1 cellular context compared by ENCODE assay signal in genomic region chr16:87279094-87279658, GRCh38.
TF ChIP-seq lines count a peak whose summit lies in the region.

No MANE protein-coding gene starts in this region.

TF ChIP-seq in HCT116, 20 proteins besides CTCF, POLR2A, EP300 and RAD21 (continued from another document):
- TF ChIP-seq, protein P1, sequence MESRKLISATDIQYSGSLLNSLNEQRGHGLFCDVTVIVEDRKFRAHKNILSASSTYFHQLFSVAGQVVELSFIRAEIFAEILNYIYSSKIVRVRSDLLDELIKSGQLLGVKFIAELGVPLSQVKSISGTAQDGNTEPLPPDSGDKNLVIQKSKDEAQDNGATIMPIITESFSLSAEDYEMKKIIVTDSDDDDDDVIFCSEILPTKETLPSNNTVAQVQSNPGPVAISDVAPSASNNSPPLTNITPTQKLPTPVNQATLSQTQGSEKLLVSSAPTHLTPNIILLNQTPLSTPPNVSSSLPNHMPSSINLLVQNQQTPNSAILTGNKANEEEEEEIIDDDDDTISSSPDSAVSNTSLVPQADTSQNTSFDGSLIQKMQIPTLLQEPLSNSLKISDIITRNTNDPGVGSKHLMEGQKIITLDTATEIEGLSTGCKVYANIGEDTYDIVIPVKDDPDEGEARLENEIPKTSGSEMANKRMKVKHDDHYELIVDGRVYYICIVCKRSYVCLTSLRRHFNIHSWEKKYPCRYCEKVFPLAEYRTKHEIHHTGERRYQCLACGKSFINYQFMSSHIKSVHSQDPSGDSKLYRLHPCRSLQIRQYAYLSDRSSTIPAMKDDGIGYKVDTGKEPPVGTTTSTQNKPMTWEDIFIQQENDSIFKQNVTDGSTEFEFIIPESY (IDR thresholded peaks at IDR 0.05; ENCODE audit: extremely low read depth, insufficient replicate concordance, low read length) = no peak
- TF ChIP-seq ZFX (IDR thresholded peaks at IDR 0.05) (no peak), MAX (IDR thresholded peaks at IDR 0.05) (no peak), SIN3A (IDR thresholded peaks at IDR 0.05; ENCODE audit: low read depth) (no peak), TCF7L2 (IDR thresholded peaks at IDR 0.05; ENCODE audit: borderline replicate concordance, extremely low read depth, insufficient read depth, insufficient read length) (no peak), EGR1 (IDR thresholded peaks at IDR 0.05; ENCODE audit: low read depth) (no peak), SP1 (IDR thresholded peaks at IDR 0.05; ENCODE audit: low read depth) (no peak), FOSL1 (IDR thresholded peaks at IDR 0.05; ENCODE audit: low read depth) (no peak), EZH2 (IDR thresholded peaks at IDR 0.05) (no peak), ATF3 (IDR thresholded peaks at IDR 0.05) (no peak), JUND (IDR thresholded peaks at IDR 0.05) (no peak), REST (IDR thresholded peaks at IDR 0.05; ENCODE audit: low read depth) (no peak)
TF ChIP-seq in HCT116: peak in this region for 0.
